Comparison of ENCODE assay signal across 8 cellular contexts in genomic region chr20:35226126-35226774, GRCh38. TPM values are rescaled to one million over a fixed set of nuclear protein-coding genes. Genes with fewer than 3 reads are reported as not detected.
DNase-seq lines count a peak whose midpoint lies in the region; ATAC-seq and TF ChIP-seq lines count a peak whose summit lies in the region.

TSS of gene MMP24 (plus strand) at chr20:35226690. CDS start at chr20:35226739, 49 bp downstream.

- no peaks in the 10 kb centered on the region for H3K79me2 ChIP-seq in GM23248 (ENCODE audit: insufficient read depth)
- no peaks in the 10 kb centered on the region for H3K79me2 ChIP-seq in PC-3 (ENCODE audit: low read length)

- POLR2A ChIA-PET in PC-3 (lab: Charles Lee; ENCODE audit: unreplicated experiment): interaction anchor here (0.5 kb wide), 1 partner anchor 76 kb away, joined by 3 read pairs; no protein-coding TSS in a partner anchor

- H3F3A ChIP-seq in GM23248 (ENCODE audit: insufficient read depth) (peaks cover 11% of the 10 kb centered on the region), PC-3 (ENCODE audit: low read length, unreplicated experiment) (no peaks in the 10 kb centered on the region)

- H3K4me2 ChIP-seq in GM23248 (ENCODE audit: unreplicated experiment) (peak within 1 kb of the TSS; percentile 74), PC-3 (ENCODE audit: low read length) (peak within 1 kb of the TSS; percentile 66)

- H3K4me1 ChIP-seq in GM23248 (ENCODE audit: insufficient read depth) (peaks cover 4% of the 10 kb centered on the region; the same call in 1 of the 2 replicates), PC-3 (ENCODE audit: insufficient read depth, low read length) (no peaks in the 10 kb centered on the region)

- no TSS peak for BruUV-seq in PC-3 (replicated peaks; lab: Mats Ljungman, UMichigan)

- H2AFZ ChIP-seq in GM23248 (no peak within 1 kb of the TSS), PC-3 (ENCODE audit: low read length) (no peak within 1 kb of the TSS)

- intact Hi-C loops in PC-3 (cut with micrococcal nuclease): no loop called here

- H3K27ac ChIP-seq in GM23248: no peak within 1 kb of the TSS
- H3K27ac ChIP-seq in PC-3 (ENCODE audit: low read length): no peak within 1 kb of the TSS

- no peak within 1 kb of the TSS for H3K9ac ChIP-seq in GM23248
- no peak within 1 kb of the TSS for H3K9ac ChIP-seq in PC-3 (ENCODE audit: low read length)

- no peak for ATAC-seq in PC-3
- no peak for ATAC-seq in HG02840 (IDR thresholded peaks at IDR 0.05; ENCODE audit: low FRiP score, unreplicated experiment)
- no peak for ATAC-seq in GM21360 (IDR thresholded peaks at IDR 0.05; ENCODE audit: unreplicated experiment)
- ATAC-seq in GM19328 (IDR thresholded peaks at IDR 0.05; ENCODE audit: unreplicated experiment): no peak

- WGBS in GM23248 (ENCODE audit: low coverage in 1 of 2, low lambda C conversion rate in 2 of 2, missing lambda C conversion rate in 2 of 2), 2 experiments: 10 to 21% methylated on average over 13 to 30 of the region's 53 CpGs

- H3K36me3 ChIP-seq in GM23248 (ENCODE audit: low read depth) (no peaks in the 10 kb centered on the region), PC-3 (ENCODE audit: low read depth, low read length) (no peaks in the 10 kb centered on the region)

- CTCF ChIA-PET in PC-3 (lab: Charles Lee): no interaction called here

- H3K9me2 ChIP-seq in GM23248 (ENCODE audit: insufficient read depth) (no peaks in the 10 kb centered on the region), PC-3 (replicated peaks; ENCODE audit: low read length) (no peaks in the 10 kb centered on the region)

- H3K9me3 ChIP-seq in GM23248 (ENCODE audit: low read depth) (no peaks in the 10 kb centered on the region), PC-3 (ENCODE audit: low read length) (no peaks in the 10 kb centered on the region)

- H4K20me1 ChIP-seq in GM23248 (ENCODE audit: insufficient read depth): no peaks in the 10 kb centered on the region; the same call in 1 of the 2 replicates
- no peaks in the 10 kb centered on the region for H4K20me1 ChIP-seq in PC-3 (ENCODE audit: low read length)

- TF ChIP-seq CTCF in PC-3 (conservative IDR thresholded peaks at IDR 0.05; ENCODE audit: low read depth, low read length) (no peak), epithelial cell of proximal tubule (conservative IDR thresholded peaks at IDR 0.05; ENCODE audit: low read depth, low read length) (no peak)

- in situ Hi-C loops in GM23248 (cut with MboI): no loop called here

- H3K27me3 ChIP-seq in GM23248 (replicated peaks; ENCODE audit: insufficient read depth) (peaks cover 7% of the 10 kb centered on the region; the same call in 1 of the 2 replicates), PC-3 (ENCODE audit: low read length) (peaks cover 23% of the 10 kb centered on the region)

- H3K4me3 ChIP-seq in GM23248: peak within 1 kb of the TSS; percentile 52
- H3K4me3 ChIP-seq in PC-3 (ENCODE audit: low read length): peak within 1 kb of the TSS; percentile 47; the same call in 1 of the 2 replicates
- peak within 1 kb of the TSS; percentile 36 for H3K4me3 ChIP-seq in epithelial cell of proximal tubule (ENCODE audit: low read depth, low read length)

- DNase-seq in GM23248 (no peak), PC-3 (no peak), epithelial cell of proximal tubule (ENCODE audit: low read depth) (no peak), renal cortical epithelial cell (ENCODE audit: low read depth) (no peak), NOMO-1 treated with dmso at 0.1 percent for 144 hours (lab: John Stamatoyannopoulos, UW; ENCODE audit: unreplicated experiment) (no peak)

RNA-seq across cellular contexts. Expression of gene MMP24, which starts in this region (rescaled TPM):
- 7.1 and 8.5 TPM in 2 replicates for total RNA-seq in GM23248 (2014; rRNA removed; shearing (Covaris generic))
- polyA plus RNA-seq in GM23248 (2016; fragmentation: Nextera tagmentation; extraction: Ambion mirVana): 0.61 and 0.70 TPM in 2 replicates
- 0.52 and 0.91 TPM in 2 replicates for total RNA-seq in PC-3 (2014; rRNA removed)
- 8.2 and 12.2 TPM in 2 replicates for total RNA-seq in epithelial cell of proximal tubule
- 46.4 and 64.1 TPM in 2 replicates for total RNA-seq in renal cortical epithelial cell
